ENCODE assay signal across 28 cellular contexts in the genomic region with DNA sequence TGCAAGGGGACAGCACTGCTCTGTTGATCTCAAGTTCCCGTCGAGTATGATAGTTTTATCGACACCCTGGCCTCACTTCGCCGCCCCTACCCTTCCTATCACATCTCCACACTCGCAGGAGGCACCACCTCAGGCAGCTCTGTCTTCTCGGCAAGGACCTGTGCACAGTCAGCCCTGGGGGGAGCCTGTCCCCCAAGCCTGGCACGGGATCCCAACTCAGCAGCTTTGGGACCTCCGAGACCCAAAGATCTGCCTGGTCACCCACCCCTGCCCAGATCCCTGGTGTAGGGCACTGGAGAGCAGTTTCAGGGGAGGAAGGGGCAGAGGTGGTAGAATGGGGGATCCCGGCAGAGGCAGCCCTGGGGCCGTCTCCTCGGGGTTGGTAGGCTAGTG.
"Had no signal": no experiment of that assay in that cellular context is flagged by ENCODE, and none has a peak within 500 bp of the region (broad histone marks: within the 10 kb centered on the region; RNA-seq: fewer than 3 reads in every experiment).

No MANE protein-coding gene starts in this region.

- H3K9me3 ChIP-seq: ascending aorta, right atrium auricular region, tibial nerve had no signal

- H3K9me3 Mint-ChIP-seq: activated CD4-positive, alpha-beta memory T cell treated with anti-CD3 and anti-CD28 coated beads, Interleukin-2, amount 10 ng/mL, durations not matched to agents 7 days and 5 days; activated naive CD8-positive, alpha-beta T cell treated with anti-CD3 and anti-CD28 coated beads, Interleukin-2, amount 10 ng/mL, durations not matched to agents 7 days and 5 days; activated T-helper 2 cell treated with anti-CD3 and anti-CD28 coated beads, Interferon-gamma antibody, Interleukin-2, Interleukin-4, amounts not matched to agents 10 μg/mL and 5 μg/mL and 100 μg/mL, durations not matched to agents 14 hours and 24 hours and 36 hours; naive thymus-derived CD4-positive, alpha-beta T cell had no signal

- H2AFZ ChIP-seq: neural progenitor cell, parathyroid adenoma had no signal

- H3K27me3 ChIP-seq: ascending aorta, brain microvascular endothelial cell, neural progenitor cell, right atrium auricular region had no signal

- ATAC-seq: activated CD4-positive, CD25-positive, alpha-beta regulatory T cell treated with anti-CD3 and anti-CD28 coated beads, Interleukin-2, amount 50 U/mL, for 24 hours; left cardiac atrium; naive thymus-derived CD4-positive, alpha-beta T cell had no signal

- FAIRE-seq: endometrium, frontal cortex, TTC549 had no signal

- H3K27me3 Mint-ChIP-seq: activated CD4-positive, alpha-beta memory T cell treated with anti-CD3 and anti-CD28 coated beads, Interleukin-2, amount 10 ng/mL, durations not matched to agents 7 days and 5 days; activated naive CD8-positive, alpha-beta T cell treated with anti-CD3 and anti-CD28 coated beads, Interleukin-2, amount 10 ng/mL, durations not matched to agents 7 days and 5 days; naive thymus-derived CD4-positive, alpha-beta T cell had no signal

- H3K79me2 ChIP-seq: parathyroid adenoma had no signal

- H3K27ac ChIP-seq: ascending aorta, brain microvascular endothelial cell, neural progenitor cell, parathyroid adenoma, right atrium auricular region, tibial nerve, WERI-Rb-1 had no signal

- H3K9ac ChIP-seq: neural progenitor cell, parathyroid adenoma had no signal

- H3K4me3 ChIP-seq: ascending aorta, neural progenitor cell, right atrium auricular region, tibial nerve had no signal

- H3K4me1 Mint-ChIP-seq: activated CD4-positive, alpha-beta memory T cell treated with anti-CD3 and anti-CD28 coated beads, Interleukin-2, amount 10 ng/mL, durations not matched to agents 7 days and 5 days; neural progenitor cell had no signal

- H3K4me2 ChIP-seq: neural progenitor cell had no signal

- H3K27ac Mint-ChIP-seq: activated CD4-positive, alpha-beta memory T cell treated with anti-CD3 and anti-CD28 coated beads, Interleukin-2, amount 10 ng/mL, durations not matched to agents 7 days and 5 days; activated naive CD8-positive, alpha-beta T cell treated with anti-CD3 and anti-CD28 coated beads, Interleukin-2, amount 10 ng/mL, durations not matched to agents 7 days and 5 days; activated T-helper 2 cell treated with anti-CD3 and anti-CD28 coated beads, Interferon-gamma antibody, Interleukin-2, Interleukin-4, amounts not matched to agents 10 μg/mL and 5 μg/mL and 100 μg/mL, durations not matched to agents 14 hours and 24 hours and 36 hours; neural progenitor cell had no signal

- H3K4me3 Mint-ChIP-seq: activated CD4-positive, alpha-beta memory T cell treated with anti-CD3 and anti-CD28 coated beads, Interleukin-2, amount 10 ng/mL, durations not matched to agents 7 days and 5 days; activated naive CD8-positive, alpha-beta T cell treated with anti-CD3 and anti-CD28 coated beads, Interleukin-2, amount 10 ng/mL, durations not matched to agents 7 days and 5 days; naive thymus-derived CD4-positive, alpha-beta T cell; neural progenitor cell had no signal

- H3K4me1 ChIP-seq: ascending aorta, neural progenitor cell, parathyroid adenoma, tibial nerve had no signal

- DNase-seq: activated CD4-positive, alpha-beta memory T cell treated with anti-CD3 and anti-CD28 coated beads, Interleukin-2, amount 10 ng/mL, durations not matched to agents 7 days and 5 days; activated CD4-positive, alpha-beta T cell treated with anti-CD3 and anti-CD28 coated beads for 48 hours; activated CD8-positive, alpha-beta memory T cell treated with anti-CD3 and anti-CD28 coated beads, Interleukin-2, amount 50 U/mL, for 48 hours; activated naive CD4-positive, alpha-beta T cell treated with Interleukin-2 at 50 U/mL for 16 hours; activated naive CD8-positive, alpha-beta T cell treated with anti-CD3 and anti-CD28 coated beads, Interleukin-2, amount 10 ng/mL, durations not matched to agents 7 days and 5 days; activated T-cell treated with anti-CD3 and anti-CD28 coated beads, Interleukin-2, amount 50 U/mL, for 48 hours; brain microvascular endothelial cell; caudate nucleus; effector CD4-positive, alpha-beta T cell; glutamatergic neuron; midbrain; naive thymus-derived CD4-positive, alpha-beta T cell; occipital lobe; stimulated activated CD4-positive, alpha-beta T cell treated with anti-CD3 and anti-CD28 coated beads, Interleukin-2, amount 100 ng/mL, for 48 hours; stimulated activated naive CD4-positive, alpha-beta T cell treated with Interleukin-2 at 50 U/mL for 16 hours; T-helper 9 cell; WERI-Rb-1 had no signal

- H3K36me3 ChIP-seq: neural progenitor cell had no signal
